In genomic region chr11:61555051-61555969, GRCh38 we compare ENCODE assay signal across 13 cellular contexts. TPM values are rescaled to one million over a fixed set of nuclear protein-coding genes. Genes with fewer than 3 reads are reported as not detected.
DNase-seq lines count a peak whose midpoint lies in the region; ATAC-seq and TF ChIP-seq lines count a peak whose summit lies in the region.
"Had no signal": no experiment of that assay in that cellular context is flagged by ENCODE, and none has a peak within 500 bp of the region (broad histone marks: within the 10 kb centered on the region; RNA-seq: fewer than 3 reads in every experiment).

No MANE protein-coding gene starts in this region.

- no peak overlapping the region for H3K27ac ChIP-seq in naive thymus-derived CD4-positive, alpha-beta T cell (ENCODE audit: low read depth, low read length)
- H3K27ac ChIP-seq: left ventricle myocardium inferior had no signal

- peak overlapping the region in 4 of 10 donors; percentile 37 to 59 (median 50) for H3K4me3 Mint-ChIP-seq in naive thymus-derived CD4-positive, alpha-beta T cell

- H3K27me3 ChIP-seq in naive thymus-derived CD4-positive, alpha-beta T cell (ENCODE audit: control insufficient read depth in 2 of 2, insufficient read depth in 2 of 2, low read length in 2 of 2), result no peaks in the 10 kb centered on the region

- POLR2A ChIA-PET in naive thymus-derived CD4-positive, alpha-beta T cell (lab: Charles Lee), result no interaction called here

- peak; percentile 42 for ATAC-seq in naive thymus-derived CD4-positive, alpha-beta T cell
- ATAC-seq in HG02938 (IDR thresholded peaks at IDR 0.05; ENCODE audit: unreplicated experiment), result no peak
- ATAC-seq in GM21786 (IDR thresholded peaks at IDR 0.05; ENCODE audit: unreplicated experiment), result no peak
- no peak for ATAC-seq in GM19455 (IDR thresholded peaks at IDR 0.05; ENCODE audit: unreplicated experiment)

- no peak overlapping the region for H3K4me3 ChIP-seq in choroid plexus epithelial cell (ENCODE audit: low read depth, low read length)
- no peak overlapping the region for H3K4me3 ChIP-seq in naive thymus-derived CD4-positive, alpha-beta T cell (ENCODE audit: low read length)
- H3K4me3 ChIP-seq: left ventricle myocardium inferior had no signal

- H3K4me1 Mint-ChIP-seq in naive thymus-derived CD4-positive, alpha-beta T cell, result peaks cover 0 to 12% (median 10%) of the 10 kb centered on the region in 7 donors

- CTCF ChIA-PET in naive thymus-derived CD4-positive, alpha-beta T cell (lab: Charles Lee), result no interaction called here

- no peaks in the 10 kb centered on the region for H3K36me3 ChIP-seq in naive thymus-derived CD4-positive, alpha-beta T cell (ENCODE audit: control insufficient read depth in 2 of 3, insufficient read depth in 3 of 3, low read length in 3 of 3)
- H3K36me3 ChIP-seq: left ventricle myocardium inferior had no signal

- peaks cover 0 to 2% (median 0%) of the 10 kb centered on the region in 11 donors for H3K9me3 Mint-ChIP-seq in naive thymus-derived CD4-positive, alpha-beta T cell

- in situ Hi-C loops in G401 (cut with HindIII; ENCODE audit: low sequenced_read_pairs), result no loop called here

- H3K27ac Mint-ChIP-seq in naive thymus-derived CD4-positive, alpha-beta T cell, result no peak overlapping the region

- peak; percentile 1 for TF ChIP-seq CTCF in choroid plexus epithelial cell (conservative IDR thresholded peaks at IDR 0.05; ENCODE audit: low read depth, low read length)

- H3K9me3 ChIP-seq in naive thymus-derived CD4-positive, alpha-beta T cell (ENCODE audit: control insufficient read depth in 2 of 3, low read length in 3 of 3), result no peaks in the 10 kb centered on the region
- H3K9me3 ChIP-seq: left ventricle myocardium inferior had no signal

- no peaks in the 10 kb centered on the region for H3K36me3 Mint-ChIP-seq in naive thymus-derived CD4-positive, alpha-beta T cell

- H3K27me3 Mint-ChIP-seq in naive thymus-derived CD4-positive, alpha-beta T cell, result peaks cover 50 to 70% (median 59%) of the 10 kb centered on the region in 5 donors

- intact Hi-C loops in naive thymus-derived CD4-positive, alpha-beta T cell (cut with micrococcal nuclease), result no loop called here

- peak; percentile 64 for DNase-seq in G401 (ENCODE audit: low spot score)
- DNase-seq in NCI-H146 treated with DMSO at 0.1 percent for 48 hours (lab: John Stamatoyannopoulos, UW; ENCODE audit: unreplicated experiment), result peak; percentile 69
- DNase-seq in choroid plexus epithelial cell (ENCODE audit: low read depth), result no peak
- no peak for DNase-seq in naive thymus-derived CD4-positive, alpha-beta T cell
- DNase-seq in GM19240 (ENCODE audit: insufficient read length, low spot score), result no peak
- DNase-seq: cerebellar nuclear complex, GF-D8, left ventricle myocardium inferior had no signal

- H3K4me1 ChIP-seq in naive thymus-derived CD4-positive, alpha-beta T cell (ENCODE audit: control insufficient read depth in 2 of 2, insufficient read depth in 2 of 2, low read length in 2 of 2), result no peaks in the 10 kb centered on the region

RNA-seq across cellular contexts. Expression of gene SYT7, which starts 25.6 kb away (rescaled TPM):
- 1.6 and 3.4 TPM in 2 replicates for total RNA-seq in G401 (2014; rRNA removed; shearing (Covaris generic))
- total RNA-seq in naive thymus-derived CD4-positive, alpha-beta T cell, result under 1 TPM in 2 of 5 experiments, not detected in 3; 0.08 to 0.44 TPM
- polyA plus RNA-seq in naive thymus-derived CD4-positive, alpha-beta T cell, result not detected

RNA-seq across cellular contexts. Expression of gene LRRC10B, which starts 46.8 kb away (rescaled TPM):
- total RNA-seq in G401 (2014; rRNA removed; shearing (Covaris generic)), result 2.5 and 4.6 TPM in 2 replicates
- total RNA-seq in naive thymus-derived CD4-positive, alpha-beta T cell, result not detected
- polyA plus RNA-seq in naive thymus-derived CD4-positive, alpha-beta T cell, result not detected
- total RNA-seq: MCF 10A, skeletal muscle tissue had no signal

Comparison
In these comparisons a context has a peak if more than half of its experiments do, and no peak if none do; other contexts are left out.
1. DNase-seq: peak in G401 (single experiment) and NCI-H146 treated with DMSO at 0.1 percent for 48 hours (single experiment); none in choroid plexus epithelial cell (single experiment), naive thymus-derived CD4-positive, alpha-beta T cell (0 of 9) and GM19240 (single experiment).